ENCODE assay signal across 23 cellular contexts in the genomic region with DNA sequence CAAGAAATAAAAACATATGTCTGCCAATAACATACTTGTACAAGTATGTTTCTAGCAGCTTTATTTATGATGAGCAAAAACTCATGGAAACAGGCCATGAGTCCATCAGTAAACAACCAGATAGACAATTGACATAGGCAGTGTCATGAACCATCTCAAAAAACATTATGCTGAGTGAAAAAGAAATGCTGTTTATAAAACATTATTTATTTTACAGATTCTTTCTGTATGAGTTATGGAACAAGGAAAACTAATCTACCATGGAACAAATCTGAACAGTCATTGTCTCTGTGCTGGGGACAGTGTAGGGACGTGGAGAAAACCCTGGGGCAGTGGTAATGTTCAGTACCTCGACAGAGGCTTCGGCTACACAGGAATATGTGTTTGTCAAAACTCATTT.
DNase-seq lines count a peak whose midpoint lies in the region; FAIRE-seq and TF ChIP-seq lines count a peak whose summit lies in the region.
"Had no signal": no experiment of that assay in that cellular context is flagged by ENCODE, and none has a peak within 500 bp of the region (broad histone marks: within the 10 kb centered on the region; RNA-seq: fewer than 3 reads in every experiment).

No MANE protein-coding gene starts in this region.

- intact Hi-C loops in PC-9 (cut with micrococcal nuclease; ENCODE audit: unreplicated experiment) = no loop called here

- no peak overlapping the region for H3K4me3 Mint-ChIP-seq in astrocyte (ENCODE audit: unreplicated experiment)
- H3K4me3 Mint-ChIP-seq: CD4-positive, alpha-beta memory T cell; GM23338 had no signal

- no peak overlapping the region for H3K4me2 ChIP-seq in astrocyte (ENCODE audit: low read length)
- H3K4me2 ChIP-seq in skeletal muscle satellite cell (ENCODE audit: low read length) = peak overlapping the region; percentile 13
- H3K4me2 ChIP-seq in PC-9 = no peak overlapping the region
- H3K4me2 ChIP-seq: BLaER1 treated with 17β-estradiol and CSF1 and Interleukin-3, amounts not matched to agents 10 nM and 100 nM; GM23338 had no signal

- H3K4me1 ChIP-seq in astrocyte (ENCODE audit: insufficient read depth, low read length) (no peaks in the 10 kb centered on the region), skeletal muscle satellite cell (ENCODE audit: control insufficient read depth, insufficient read depth, low read length) (peaks cover 33% of the 10 kb centered on the region), PC-9 (replicated peaks; ENCODE audit: insufficient read depth) (no peaks in the 10 kb centered on the region)
- H3K4me1 ChIP-seq: Caco-2, Peyer's patch had no signal

- POLR2A ChIA-PET in PC-9 (lab: Charles Lee; ENCODE audit: unreplicated experiment) = no interaction called here

- peaks cover 12% of the 10 kb centered on the region for H3K4me1 Mint-ChIP-seq in astrocyte (ENCODE audit: low read depth, unreplicated experiment)
- H3K4me1 Mint-ChIP-seq: CD4-positive, alpha-beta memory T cell; GM23338 had no signal

- H3K9me3 ChIP-seq in astrocyte (ENCODE audit: insufficient read depth, low read depth, low read length) (peaks cover 9% of the 10 kb centered on the region), skeletal muscle satellite cell (replicated peaks; ENCODE audit: low read length) (no peaks in the 10 kb centered on the region), PC-9 (ENCODE audit: insufficient read depth, low read depth) (no peaks in the 10 kb centered on the region)
- H3K9me3 ChIP-seq: Caco-2, MG63, Peyer's patch had no signal

- no peaks in the 10 kb centered on the region for H3F3A ChIP-seq in PC-9 (ENCODE audit: insufficient read depth, low read depth)

- H3K27ac ChIP-seq in astrocyte (ENCODE audit: low read depth, low read length) (no peak overlapping the region), PC-9 (no peak overlapping the region)
- H3K27ac ChIP-seq: BLaER1 treated with 17β-estradiol and CSF1 and Interleukin-3, amounts not matched to agents 10 nM and 100 nM; Peyer's patch had no signal

- no peaks in the 10 kb centered on the region for H3K36me3 Mint-ChIP-seq in astrocyte (ENCODE audit: low read depth, unreplicated experiment)
- H3K36me3 Mint-ChIP-seq: CD4-positive, alpha-beta memory T cell had no signal

- H2AFZ ChIP-seq in astrocyte (ENCODE audit: low read depth, low read length) (no peak overlapping the region), PC-9 (no peak overlapping the region)
- H2AFZ ChIP-seq: GM23338 had no signal

- H4K20me1 ChIP-seq in astrocyte (ENCODE audit: insufficient read depth, low read length) (no peaks in the 10 kb centered on the region), PC-9 (ENCODE audit: insufficient read depth) (no peaks in the 10 kb centered on the region)
- H4K20me1 ChIP-seq: BLaER1 treated with 17β-estradiol and CSF1 and Interleukin-3, amounts not matched to agents 10 nM and 100 nM had no signal

- peaks cover 4% of the 10 kb centered on the region for H3K9me3 Mint-ChIP-seq in astrocyte (ENCODE audit: unreplicated experiment)

- H3K27me3 ChIP-seq in astrocyte (ENCODE audit: insufficient read depth, low read length) (no peaks in the 10 kb centered on the region), skeletal muscle satellite cell (ENCODE audit: control insufficient read depth, insufficient read depth, low read length) (no peaks in the 10 kb centered on the region), PC-9 (ENCODE audit: insufficient read depth, low read depth) (peaks cover 16% of the 10 kb centered on the region)
- H3K27me3 ChIP-seq: BLaER1 treated with 17β-estradiol and CSF1 and Interleukin-3, amounts not matched to agents 10 nM and 100 nM; Peyer's patch had no signal

- no peaks in the 10 kb centered on the region for H3K79me2 ChIP-seq in astrocyte (ENCODE audit: insufficient read depth, low read length)
- H3K79me2 ChIP-seq in PC-9 (ENCODE audit: low read depth) = no peaks in the 10 kb centered on the region

- H3K9ac ChIP-seq in astrocyte (ENCODE audit: low read length) = no peak overlapping the region
- peak overlapping the region; percentile 45 for H3K9ac ChIP-seq in skeletal muscle satellite cell (ENCODE audit: low read depth, low read length)
- H3K9ac ChIP-seq: BLaER1 treated with 17β-estradiol and CSF1 and Interleukin-3, amounts not matched to agents 10 nM and 100 nM had no signal

- no peak for FAIRE-seq in astrocyte (lab: Jason Lieb, UNC)
- FAIRE-seq: G401.6, GM12892, K562 had no signal

- H3K27me3 Mint-ChIP-seq in astrocyte (ENCODE audit: low read depth, unreplicated experiment) = peaks cover 16% of the 10 kb centered on the region
- H3K27me3 Mint-ChIP-seq: CD4-positive, alpha-beta memory T cell had no signal

- BruUV-seq in PC-9 (replicated peaks; lab: Mats Ljungman, UMichigan) = no TSS peak

- H3K4me3 ChIP-seq in astrocyte (ENCODE audit: insufficient read depth, low read depth, low read length) (no peak overlapping the region), skeletal muscle satellite cell (ENCODE audit: low read length) (no peak overlapping the region), PC-9 (no peak overlapping the region)
- H3K4me3 ChIP-seq: BLaER1 treated with 17β-estradiol and CSF1 and Interleukin-3, amounts not matched to agents 10 nM and 100 nM; GM23338; K562; MG63; Peyer's patch had no signal

- peak; percentile 77 for DNase-seq in EH (ENCODE audit: low read depth)
- no peak for DNase-seq in astrocyte (ENCODE audit: low read depth)
- DNase-seq in hepatic stellate cell (ENCODE audit: low spot score) = peak; percentile 63
- no peak for DNase-seq in activated naive CD4-positive, alpha-beta T cell (lab: John Stamatoyannopoulos, UW)
- no peak for DNase-seq in PC-9
- no peak for DNase-seq in nucleus accumbens (lab: John Stamatoyannopoulos, UW)
- DNase-seq: Caco-2; CD4-positive, alpha-beta memory T cell; DMS 273 treated with DMSO at 0.1 percent for 48 hours; DMS79 treated with DMSO at 0.1 percent for 48 hours; NCI-H1417 treated with DMSO at 0.1 percent for 48 hours; NCI-H1930; NCI-H510A treated with DMSO at 0.1 percent for 48 hours; NCI-H774; NK-92 treated with Interleukin-12 subunit alpha and Interleukin-12 subunit beta, amount 100 ng/mL, for 24 hours; Peyer's patch had no signal

- H3K9me2 ChIP-seq in PC-9 (ENCODE audit: insufficient read depth) = no peaks in the 10 kb centered on the region

- peak overlapping the region; percentile 79 for H3K27ac Mint-ChIP-seq in astrocyte (ENCODE audit: unreplicated experiment)
- H3K27ac Mint-ChIP-seq: CD4-positive, alpha-beta memory T cell; GM23338 had no signal

- no peak for TF ChIP-seq CTCF in astrocyte (IDR thresholded peaks at IDR 0.05; ENCODE audit: insufficient read depth, low read depth, low read length)
- no peak for TF ChIP-seq CTCF in PC-9 (conservative IDR thresholded peaks at IDR 0.05)

- CTCF ChIA-PET in PC-9 (lab: Charles Lee) = no interaction called here

- H3K36me3 ChIP-seq in astrocyte (ENCODE audit: insufficient read depth, low read length) = no peaks in the 10 kb centered on the region
- no peaks in the 10 kb centered on the region for H3K36me3 ChIP-seq in skeletal muscle satellite cell (ENCODE audit: insufficient read depth, low read length)
- no peaks in the 10 kb centered on the region for H3K36me3 ChIP-seq in PC-9 (ENCODE audit: low read depth)
- H3K36me3 ChIP-seq: BLaER1 treated with 17β-estradiol and CSF1 and Interleukin-3, amounts not matched to agents 10 nM and 100 nM; MG63; Peyer's patch had no signal

Comparison
In these comparisons a context has a peak if more than half of its experiments do, and no peak if none do; other contexts are left out.
1. DNase-seq: peak in EH (single experiment) and hepatic stellate cell (single experiment); none in astrocyte (single experiment), activated naive CD4-positive, alpha-beta T cell (0 of 4), PC-9 (0 of 2) and nucleus accumbens (0 of 56).